ENCODE assay signal across 10 cellular contexts in genomic region chr2:222943820-222944219, GRCh38.
DNase-seq lines count a peak whose midpoint lies in the region; ATAC-seq and TF ChIP-seq lines count a peak whose summit lies in the region.
"Had no signal": no experiment of that assay in that cellular context is flagged by ENCODE, and none has a peak within 500 bp of the region (broad histone marks: within the 10 kb centered on the region; RNA-seq: fewer than 3 reads in every experiment).

No MANE protein-coding gene starts in this region.

- H3K36me3 ChIP-seq in gastrocnemius medialis, result peaks cover 0 to 18% of the 10 kb centered on the region in 2 donors

- intact Hi-C loops in Right ventricle myocardium inferior (cut with DNase I) (no loop called here), gastrocnemius medialis (cut with DNase I; ENCODE audit: low total_unique reads) (no loop called here)

- ATAC-seq in GM21390 (IDR thresholded peaks at IDR 0.05; ENCODE audit: unreplicated experiment) (peak; percentile 82), HG03342 (IDR thresholded peaks at IDR 0.05; ENCODE audit: unreplicated experiment) (peak; percentile 71), Right ventricle myocardium inferior (no peak), gastrocnemius medialis (no peak), GM18861 (IDR thresholded peaks at IDR 0.05; ENCODE audit: unreplicated experiment) (no peak)

- no peak for TF ChIP-seq POLR2A in gastrocnemius medialis (IDR thresholded peaks at IDR 0.05)

- H3K4me1 ChIP-seq in gastrocnemius medialis, result no peaks in the 10 kb centered on the region

- TF ChIP-seq CTCF in GM12864 (IDR thresholded peaks at IDR 0.05; ENCODE audit: low read depth, low read length, missing control alignments), result no peak
- no peak for TF ChIP-seq CTCF in fibroblast of pulmonary artery (IDR thresholded peaks at IDR 0.05; ENCODE audit: low read length, missing control alignments)
- no peak for TF ChIP-seq CTCF in gastrocnemius medialis (IDR thresholded peaks at IDR 0.05 in 4 of 5, conservative IDR thresholded peaks at IDR 0.05 in 1 of 5)

- H3K27ac ChIP-seq in gastrocnemius medialis, result no peak overlapping the region

- DNase-seq in GM12864 (ENCODE audit: low read depth), result peak; percentile 41
- peak; percentile 18 for DNase-seq in fibroblast of pulmonary artery (ENCODE audit: low read depth)
- no peak for DNase-seq in Right ventricle myocardium inferior (ENCODE audit: missing footprints)
- DNase-seq in HT-29 (ENCODE audit: low spot score), result no peak
- no peak for DNase-seq in gastrocnemius medialis
- DNase-seq: amniotic stem cell, NCI-H226 had no signal

- H3K9me3 ChIP-seq in gastrocnemius medialis, result no peaks in the 10 kb centered on the region

- no peak overlapping the region for H3K4me3 ChIP-seq in GM12864 (ENCODE audit: low read depth, low read length)
- no peak overlapping the region for H3K4me3 ChIP-seq in fibroblast of pulmonary artery (replicated peaks; ENCODE audit: low read depth, low read length)
- no peak overlapping the region for H3K4me3 ChIP-seq in gastrocnemius medialis

- in situ Hi-C loops in gastrocnemius medialis (cut with MboI; ENCODE audit: low sequenced_read_pairs in 4 of 4), result no loop called here

- H3K27me3 ChIP-seq in gastrocnemius medialis, result no peaks in the 10 kb centered on the region

Comparison
In these comparisons a context has a peak if more than half of its experiments do, and no peak if none do; other contexts are left out.
1. DNase-seq: peak in GM12864 (single experiment) and fibroblast of pulmonary artery (single experiment); none in Right ventricle myocardium inferior (single experiment), HT-29 (single experiment) and gastrocnemius medialis (0 of 2).
2. ATAC-seq: peak in GM21390 (single experiment) and HG03342 (single experiment); none in Right ventricle myocardium inferior (single experiment), gastrocnemius medialis (0 of 2) and GM18861 (single experiment).